ENCODE assay signal across 17 cellular contexts in the genomic region with DNA sequence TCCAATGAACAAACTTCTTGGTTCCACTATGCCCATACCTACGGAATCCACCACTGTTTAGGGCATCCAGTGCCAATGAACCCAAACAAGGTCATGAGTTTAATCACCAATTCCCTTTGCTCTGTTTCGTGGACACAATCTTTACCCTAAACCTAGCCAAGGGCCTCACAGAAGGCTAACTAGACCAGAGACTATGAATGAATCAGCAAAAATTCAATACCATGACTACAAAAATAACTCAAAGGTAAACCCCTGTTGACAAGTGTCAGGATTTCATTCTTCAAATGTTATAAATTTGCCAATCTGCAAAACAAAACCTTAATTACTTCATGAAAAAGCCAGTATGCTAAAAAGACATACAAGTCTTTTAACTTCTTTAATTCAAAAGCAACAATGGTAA.
DNase-seq lines count a peak whose midpoint lies in the region; ATAC-seq and TF ChIP-seq lines count a peak whose summit lies in the region.
"Had no signal": no experiment of that assay in that cellular context is flagged by ENCODE, and none has a peak within 500 bp of the region (broad histone marks: within the 10 kb centered on the region; RNA-seq: fewer than 3 reads in every experiment).

No MANE protein-coding gene starts in this region.

- WGBS in IMR-90 (ENCODE audit: extremely low coverage in 2 of 2, insufficient read length in 1 of 2), 2 experiments: 80% methylated on average over 1 of the region's 2 CpGs; no CpG with 5 or more reads in 1 of the 2 experiments
- WGBS in mesenchymal stem cell: 78% methylated on average over 2 of the region's 2 CpGs
- 100% methylated on average over 2 of the region's 2 CpGs for WGBS in mammary epithelial cell (ENCODE audit: low coverage, missing lambda C conversion rate)

- H2AK5ac ChIP-seq in IMR-90 (ENCODE audit: low read depth, low read length): peak overlapping the region; percentile 74; the same call in 1 of the 2 replicates
- no peak overlapping the region for H2AK5ac ChIP-seq in mesenchymal stem cell (ENCODE audit: low read length, severe bottlenecking)

- CTCF ChIA-PET in IMR-90 (lab: Yijun Ruan, JAX): no interaction called here
- CTCF ChIA-PET in mammary epithelial cell (lab: Charles Lee; ENCODE audit: low non-redundant PET): no interaction called here
- CTCF ChIA-PET in activated CD8-positive, alpha-beta T cell treated with anti-CD3 and anti-CD28 coated beads, Interleukin-2, amount 10 ng/mL, durations not matched to agents 7 days and 5 days (lab: Charles Lee): no interaction called here

- H4K91ac ChIP-seq in IMR-90 (ENCODE audit: insufficient read depth, low read depth, low read length): peak overlapping the region; percentile 54; the same call in 1 of the 2 replicates
- H4K91ac ChIP-seq in mesenchymal stem cell (ENCODE audit: low read length): no peak overlapping the region

- no TSS peak for BruUV-seq in IMR-90 (replicated peaks; lab: Mats Ljungman, UMichigan)
- no TSS peak for BruUV-seq in mammary epithelial cell (replicated peaks; lab: Mats Ljungman, UMichigan)

- in situ Hi-C loops in IMR-90 (cut with MboI; ENCODE audit: low sequenced_read_pairs): loop anchor here (5.0 kb wide), 1 partner anchor 788 kb away; no protein-coding TSS in a partner anchor
- in situ Hi-C loops in mammary epithelial cell (cut with MboI; ENCODE audit: low sequenced_read_pairs in 2 of 2): loop anchor here in 1 of 2 donors (25.0 kb wide), 3 partner anchors 633 to 1883 kb away; a partner anchor contains a TSS

- TF ChIP-seq CTCF in IMR-90 (conservative IDR thresholded peaks at IDR 0.05; ENCODE audit: low read depth, low read length) (no peak), mammary epithelial cell (conservative IDR thresholded peaks at IDR 0.05 in 1 of 2, IDR thresholded peaks at IDR 0.05 in 1 of 2; ENCODE audit: extremely low read depth in 1 of 2, insufficient read depth in 1 of 2, low read depth in 1 of 2, low read length in 2 of 2) (no peak)

- H3K27ac ChIP-seq in IMR-90 (ENCODE audit: insufficient read depth, low read length): no peak overlapping the region
- H3K27ac ChIP-seq in mesenchymal stem cell (ENCODE audit: low read length, poor library complexity, severe bottlenecking): no peak overlapping the region
- H3K27ac ChIP-seq in mammary epithelial cell (ENCODE audit: insufficient read depth, low read depth, low read length): no peak overlapping the region
- H3K27ac ChIP-seq: C4-2B had no signal

- H3K14ac ChIP-seq in IMR-90 (replicated peaks; ENCODE audit: low read depth, low read length) (peak overlapping the region; percentile 11), mesenchymal stem cell (ENCODE audit: low read length in 2 of 2) (no peak overlapping the region)

- H3K4me1 Mint-ChIP-seq in activated CD8-positive, alpha-beta T cell treated with anti-CD3 and anti-CD28 coated beads, Interleukin-2, amount 10 ng/mL, durations not matched to agents 7 days and 5 days (ENCODE audit: low read depth): no peaks in the 10 kb centered on the region

- H3K4me3 Mint-ChIP-seq in activated CD8-positive, alpha-beta T cell treated with anti-CD3 and anti-CD28 coated beads, Interleukin-2, amount 10 ng/mL, durations not matched to agents 7 days and 5 days: no peak overlapping the region

- H3K79me1 ChIP-seq in IMR-90 (ENCODE audit: low read depth in 1 of 2, low read length in 2 of 2) (no peaks in the 10 kb centered on the region; a peak in 2 of 4 replicates), mesenchymal stem cell (replicated peaks; ENCODE audit: low read length, poor library complexity, severe bottlenecking) (no peaks in the 10 kb centered on the region)

- no peak overlapping the region for H3K56ac ChIP-seq in IMR-90 (ENCODE audit: extremely low read depth, insufficient read depth, low read length)

- H3K4me3 ChIP-seq in IMR-90 (ENCODE audit: insufficient read depth, low read depth, low read length) (no peak overlapping the region), mesenchymal stem cell (ENCODE audit: insufficient read depth in 1 of 2, low read depth in 1 of 2, low read length in 2 of 2) (no peak overlapping the region), mammary epithelial cell (replicated peaks in 1 of 3; ENCODE audit: insufficient read depth in 1 of 3, low read depth in 2 of 3, low read length in 3 of 3) (no peak overlapping the region)

- H3K4ac ChIP-seq in IMR-90 (ENCODE audit: low read depth, low read length) (peak overlapping the region; percentile 8; the same call in 1 of the 2 replicates), mesenchymal stem cell (ENCODE audit: low read depth in 1 of 2, low read length in 2 of 2) (no peak overlapping the region)

- H2BK20ac ChIP-seq in IMR-90 (ENCODE audit: low read depth, low read length): peak overlapping the region; percentile 77; the same call in 1 of the 2 replicates

- peak overlapping the region; percentile 49; the same call in 1 of the 2 replicates for H4K5ac ChIP-seq in IMR-90 (ENCODE audit: low read depth, low read length)

- no peaks in the 10 kb centered on the region for H3K27me3 Mint-ChIP-seq in activated CD8-positive, alpha-beta T cell treated with anti-CD3 and anti-CD28 coated beads, Interleukin-2, amount 10 ng/mL, durations not matched to agents 7 days and 5 days (ENCODE audit: low read depth)

- no peak for TF ChIP-seq POLR2A in IMR-90 (IDR thresholded peaks at IDR 0.05; ENCODE audit: low read depth, low read length)

- no peak overlapping the region for H2AK9ac ChIP-seq in IMR-90 (replicated peaks; ENCODE audit: low read depth, low read length, poor library complexity)

- H3K79me2 ChIP-seq in mammary epithelial cell (ENCODE audit: insufficient read depth, low read length): no peaks in the 10 kb centered on the region

- H3K23ac ChIP-seq in IMR-90 (ENCODE audit: low read depth, low read length): peak overlapping the region; percentile 35; the same call in 1 of the 2 replicates
- H3K23ac ChIP-seq in mesenchymal stem cell (ENCODE audit: low read length in 2 of 2): no peak overlapping the region

- H3K36me3 ChIP-seq in IMR-90 (ENCODE audit: control insufficient read depth, insufficient read depth, low read length) (no peaks in the 10 kb centered on the region), mesenchymal stem cell (ENCODE audit: control insufficient read depth in 1 of 2, insufficient read depth in 2 of 2, low read depth in 1 of 2, low read length in 2 of 2) (no peaks in the 10 kb centered on the region), mammary epithelial cell (ENCODE audit: insufficient read depth, low read length) (no peaks in the 10 kb centered on the region)

- H3K4me1 ChIP-seq in IMR-90 (ENCODE audit: control insufficient read depth, insufficient read depth, low read length): peaks cover 3% of the 10 kb centered on the region; the same call in 1 of the 2 replicates
- no peaks in the 10 kb centered on the region for H3K4me1 ChIP-seq in mesenchymal stem cell (ENCODE audit: control insufficient read depth, insufficient read depth, low read depth, low read length)
- no peaks in the 10 kb centered on the region for H3K4me1 ChIP-seq in mammary epithelial cell (ENCODE audit: insufficient read depth, low read length)

- H3K27me3 ChIP-seq in IMR-90 (ENCODE audit: control insufficient read depth, insufficient read depth, low read length) (no peaks in the 10 kb centered on the region), mesenchymal stem cell (ENCODE audit: control insufficient read depth in 1 of 2, insufficient read depth in 1 of 2, low read length in 2 of 2) (no peaks in the 10 kb centered on the region), mammary epithelial cell (ENCODE audit: insufficient read depth, low read length) (no peaks in the 10 kb centered on the region)

- DNase-seq in IMR-90 (no peak), amniotic epithelial cell (ENCODE audit: low read depth) (peak; percentile 7), mesenchymal stem cell (peak; percentile 4), mammary epithelial cell (no peak), HCEC 1CT (no peak), Ammon's horn (ENCODE audit: low spot score) (no peak)
- DNase-seq in activated CD8-positive, alpha-beta T cell treated with anti-CD3 and anti-CD28 coated beads, Interleukin-2, amount 10 ng/mL, durations not matched to agents 7 days and 5 days: no peak
- DNase-seq: ACHN, DMS79 treated with DMSO at 0.1 percent for 48 hours, NCI-H1417, NCI-H187, NCI-H2107, NCI-H510A treated with DMSO at 0.1 percent for 48 hours, NCI-H82, SHP77 treated with DMSO at 0.1 percent for 48 hours had no signal

- H4K20me1 ChIP-seq in IMR-90 (ENCODE audit: insufficient read depth, low read length) (no peaks in the 10 kb centered on the region), mammary epithelial cell (ENCODE audit: insufficient read depth, low read length) (no peaks in the 10 kb centered on the region)

- H2AFZ ChIP-seq in IMR-90 (replicated peaks; ENCODE audit: low read length, poor library complexity) (peak overlapping the region; percentile 71), mesenchymal stem cell (ENCODE audit: low read depth, low read length) (no peak overlapping the region), mammary epithelial cell (ENCODE audit: low read depth, low read length) (no peak overlapping the region)

- H3K27ac Mint-ChIP-seq in activated CD8-positive, alpha-beta T cell treated with anti-CD3 and anti-CD28 coated beads, Interleukin-2, amount 10 ng/mL, durations not matched to agents 7 days and 5 days: no peak overlapping the region

- no peaks in the 10 kb centered on the region for H3K9me3 Mint-ChIP-seq in activated CD8-positive, alpha-beta T cell treated with anti-CD3 and anti-CD28 coated beads, Interleukin-2, amount 10 ng/mL, durations not matched to agents 7 days and 5 days (ENCODE audit: insufficient read depth)

- H3K9me3 ChIP-seq in IMR-90 (ENCODE audit: control insufficient read depth, insufficient read depth, low read length): no peaks in the 10 kb centered on the region
- no peaks in the 10 kb centered on the region for H3K9me3 ChIP-seq in mesenchymal stem cell (ENCODE audit: control insufficient read depth, low read length)
- no peaks in the 10 kb centered on the region for H3K9me3 ChIP-seq in mammary epithelial cell (replicated peaks; ENCODE audit: insufficient read depth, low read length)

- H3K36me3 Mint-ChIP-seq in activated CD8-positive, alpha-beta T cell treated with anti-CD3 and anti-CD28 coated beads, Interleukin-2, amount 10 ng/mL, durations not matched to agents 7 days and 5 days (ENCODE audit: low read depth): peaks cover under 1% of the 10 kb centered on the region

- no peak for TF ChIP-seq RAD21 in IMR-90 (IDR thresholded peaks at IDR 0.05; ENCODE audit: low read length)

- H2BK5ac ChIP-seq in IMR-90 (ENCODE audit: low read depth, low read length, poor library complexity, severe bottlenecking) (peak overlapping the region; percentile 48), mesenchymal stem cell (ENCODE audit: low read depth, low read length, poor library complexity, severe bottlenecking) (no peak overlapping the region)

- H2BK15ac ChIP-seq in IMR-90 (ENCODE audit: low read depth, low read length) (peak overlapping the region; percentile 53; the same call in 1 of the 3 replicates), mesenchymal stem cell (ENCODE audit: low read depth, poor library complexity, severe bottlenecking) (no peak overlapping the region)

- POLR2A ChIA-PET in IMR-90 (lab: Charles Lee; ENCODE audit: unreplicated experiment): no interaction called here
- POLR2A ChIA-PET in activated CD8-positive, alpha-beta T cell treated with anti-CD3 and anti-CD28 coated beads, Interleukin-2, amount 10 ng/mL, durations not matched to agents 7 days and 5 days (lab: Charles Lee): no interaction called here

- H3K9me1 ChIP-seq in IMR-90 (ENCODE audit: insufficient read depth, low read length): no peaks in the 10 kb centered on the region

- peak overlapping the region; percentile 97 for H3K18ac ChIP-seq in IMR-90 (ENCODE audit: low read depth, low read length)
- H3K18ac ChIP-seq in mesenchymal stem cell (ENCODE audit: low read depth in 1 of 2, low read length in 2 of 2): no peak overlapping the region

- H2BK12ac ChIP-seq in mesenchymal stem cell (ENCODE audit: low read length in 2 of 2): no peak overlapping the region

- H3K4me2 ChIP-seq in IMR-90 (ENCODE audit: low read depth, low read length) (no peak overlapping the region), mesenchymal stem cell (ENCODE audit: low read length, poor library complexity, severe bottlenecking) (no peak overlapping the region), mammary epithelial cell (ENCODE audit: insufficient read depth, low read depth, low read length) (no peak overlapping the region)

- H3K9ac ChIP-seq in IMR-90 (ENCODE audit: low read depth, low read length) (no peak overlapping the region), mesenchymal stem cell (ENCODE audit: low read length) (no peak overlapping the region), mammary epithelial cell (ENCODE audit: insufficient read depth, low read length) (no peak overlapping the region)

- dilution Hi-C loops in IMR-90 (cut with HindIII; ENCODE audit: low sequenced_read_pairs, unreplicated experiment) (no loop called here), mammary epithelial cell (cut with HindIII; ENCODE audit: low sequenced_read_pairs) (no loop called here)

- peak overlapping the region; percentile 56 for H2BK120ac ChIP-seq in IMR-90 (ENCODE audit: low read depth, low read length)
- H2BK120ac ChIP-seq in mesenchymal stem cell (ENCODE audit: low read depth, low read length): no peak overlapping the region

- intact Hi-C loops in IMR-90 (cut with micrococcal nuclease) (loop anchor here (5.0 kb wide), 1 partner anchor 258 kb away; no protein-coding TSS in a partner anchor), mammary epithelial cell (cut with micrococcal nuclease) (no loop called here)

- H4K8ac ChIP-seq in IMR-90 (ENCODE audit: low read depth in 2 of 2, low read length in 2 of 2): peak overlapping the region in 1 of 2 experiments; percentile 81; a peak in 2 of 4 replicates
- no peak overlapping the region for H4K8ac ChIP-seq in mesenchymal stem cell (ENCODE audit: low read length)

- ATAC-seq in IMR-90 (ENCODE audit: low read depth): no peak
- ATAC-seq in activated CD8-positive, alpha-beta T cell treated with anti-CD3 and anti-CD28 coated beads, Interleukin-2, amount 10 ng/mL, durations not matched to agents 7 days and 5 days: no peak
- ATAC-seq: SK-N-SH treated with all-trans-retinoic acid at 6 μM for 48 hours had no signal

Comparison
In these comparisons a context has a peak if more than half of its experiments do, and no peak if none do; other contexts are left out.
1. DNase-seq: peak in amniotic epithelial cell (single experiment) and mesenchymal stem cell (single experiment); none in IMR-90 (single experiment), mammary epithelial cell (single experiment), HCEC 1CT (single experiment), Ammon's horn (single experiment) and activated CD8-positive, alpha-beta T cell treated with anti-CD3 and anti-CD28 coated beads, Interleukin-2, amount 10 ng/mL, durations not matched to agents 7 days and 5 days (single experiment).